In genomic region chr18:21162786-21163185, GRCh38 we compare ENCODE assay signal across 2 cellular contexts.
TF ChIP-seq lines count a peak whose summit lies in the region.

No MANE protein-coding gene starts in this region.

TF ChIP-seq in SK-N-SH, 30 proteins besides CTCF, POLR2A, EP300 and RAD21 (continued from another document):
- TF ChIP-seq REST (IDR thresholded peaks at IDR 0.05; ENCODE audit: low read depth, low read length), result no peak
- TF ChIP-seq FOSL2 (IDR thresholded peaks at IDR 0.05; ENCODE audit: borderline replicate concordance, low read depth), result no peak
- no peak for TF ChIP-seq POLR2AphosphoS5 (IDR thresholded peaks at IDR 0.05; ENCODE audit: low read depth, low read length)
- TF ChIP-seq SMC3 (IDR thresholded peaks at IDR 0.05; ENCODE audit: low read depth, low read length), result no peak
- TF ChIP-seq USF1 (IDR thresholded peaks at IDR 0.05; ENCODE audit: borderline replicate concordance, low read depth), result no peak
- TF ChIP-seq EZH2phosphoT487 (IDR thresholded peaks at IDR 0.05; ENCODE audit: borderline replicate concordance, low read depth), result no peak
- TF ChIP-seq TCF12 (IDR thresholded peaks at IDR 0.05), result no peak
- TF ChIP-seq, protein P1, sequence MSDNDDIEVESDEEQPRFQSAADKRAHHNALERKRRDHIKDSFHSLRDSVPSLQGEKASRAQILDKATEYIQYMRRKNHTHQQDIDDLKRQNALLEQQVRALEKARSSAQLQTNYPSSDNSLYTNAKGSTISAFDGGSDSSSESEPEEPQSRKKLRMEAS (IDR thresholded peaks at IDR 0.05; ENCODE audit: low read depth), result no peak
- TF ChIP-seq RFX5 (IDR thresholded peaks at IDR 0.05; ENCODE audit: low read length), result no peak
- TF ChIP-seq GABPA (IDR thresholded peaks at IDR 0.05; ENCODE audit: low read depth), result no peak
- TF ChIP-seq NRF1 (IDR thresholded peaks at IDR 0.05; ENCODE audit: low read depth, low read length), result no peak
- no peak for TF ChIP-seq ZBTB33 (IDR thresholded peaks at IDR 0.05; ENCODE audit: borderline replicate concordance, low read depth)
- no peak for TF ChIP-seq ELF1 (IDR thresholded peaks at IDR 0.05)
- no peak for TF ChIP-seq FOXJ3 (CRISPR knock-in tag; IDR thresholded peaks at IDR 0.05)
TF ChIP-seq in SK-N-SH: peak in this region for 0.

TF ChIP-seq in SK-N-SH treated with all-trans-retinoic acid at 6 μM for 48 hours, 23 proteins besides CTCF, POLR2A, EP300 and RAD21 (continued from another document):
- TF ChIP-seq SNAI2 (CRISPR knock-in tag; IDR thresholded peaks at IDR 0.05), result no peak
- no peak for TF ChIP-seq ZFP30 (CRISPR knock-in tag; IDR thresholded peaks at IDR 0.05)
- TF ChIP-seq OSR1 (CRISPR knock-in tag; IDR thresholded peaks at IDR 0.05), result no peak
- TF ChIP-seq TSHZ2 (CRISPR knock-in tag; IDR thresholded peaks at IDR 0.05), result no peak
- TF ChIP-seq BACH2 (CRISPR knock-in tag; IDR thresholded peaks at IDR 0.05; ENCODE audit: borderline replicate concordance), result no peak
